Comparison of ENCODE assay signal across 1 cellular context in genomic region chr2:29314816-29315571, GRCh38.
TF ChIP-seq lines count a peak whose summit lies in the region.

No MANE protein-coding gene starts in this region.

TF ChIP-seq in GM12878, 131 proteins besides CTCF, POLR2A, EP300 and RAD21 (continued from another document):
- peak; percentile 59; the same call in 1 of the 2 replicates for TF ChIP-seq FOXM1 (IDR thresholded peaks at IDR 0.05; ENCODE audit: low read depth, low read length)
- 0 out of 2 replicates have a peak, but pooled peaks have one; percentile 7 for TF ChIP-seq BCL11A (IDR thresholded peaks at IDR 0.05; ENCODE audit: low read depth, low read length)
- peak; percentile 79 for TF ChIP-seq EED (IDR thresholded peaks at IDR 0.05; ENCODE audit: low read depth)
- TF ChIP-seq MEF2A (IDR thresholded peaks at IDR 0.05; ENCODE audit: insufficient read depth, low read depth, low read length), result no peak
- peak; percentile 76 for TF ChIP-seq CREM (IDR thresholded peaks at IDR 0.05; ENCODE audit: low read depth)
